In genomic region chr3:111595239-111595638, GRCh38 we compare ENCODE assay signal across 9 cellular contexts. TPM values are rescaled to one million over a fixed set of nuclear protein-coding genes. Genes with fewer than 3 reads are reported as not detected.
DNase-seq lines count a peak whose midpoint lies in the region; ATAC-seq and TF ChIP-seq lines count a peak whose summit lies in the region.
"Had no signal": no experiment of that assay in that cellular context is flagged by ENCODE, and none has a peak within 500 bp of the region (broad histone marks: within the 10 kb centered on the region; RNA-seq: fewer than 3 reads in every experiment).

A gene with protein sequence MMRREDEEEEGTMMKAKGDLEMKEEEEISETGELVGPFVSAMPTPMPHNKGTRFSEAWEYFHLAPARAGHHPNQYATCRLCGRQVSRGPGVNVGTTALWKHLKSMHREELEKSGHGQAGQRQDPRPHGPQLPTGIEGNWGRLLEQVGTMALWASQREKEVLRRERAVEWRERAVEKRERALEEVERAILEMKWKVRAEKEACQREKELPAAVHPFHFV (minus strand): TSS chr3:111595346. CDS start chr3:111594201, 1,145 bp downstream.

- H3K27ac Mint-ChIP-seq in activated CD4-positive, alpha-beta memory T cell treated with anti-CD3 and anti-CD28 coated beads, Interleukin-2, amount 10 ng/mL, durations not matched to agents 7 days and 5 days, result peak within 1 kb of the TSS; percentile 89
- peak within 1 kb of the TSS; percentile 66 for H3K27ac Mint-ChIP-seq in osteocyte (ENCODE audit: unreplicated experiment)

- peaks cover 84% of the 10 kb centered on the region for H3K36me3 Mint-ChIP-seq in activated CD4-positive, alpha-beta memory T cell treated with anti-CD3 and anti-CD28 coated beads, Interleukin-2, amount 10 ng/mL, durations not matched to agents 7 days and 5 days (ENCODE audit: low read depth)
- H3K36me3 Mint-ChIP-seq in osteocyte (ENCODE audit: unreplicated experiment), result no peaks in the 10 kb centered on the region

- no peaks in the 10 kb centered on the region for H3K27me3 Mint-ChIP-seq in activated CD4-positive, alpha-beta memory T cell treated with anti-CD3 and anti-CD28 coated beads, Interleukin-2, amount 10 ng/mL, durations not matched to agents 7 days and 5 days
- no peaks in the 10 kb centered on the region for H3K27me3 Mint-ChIP-seq in osteocyte (ENCODE audit: unreplicated experiment)

- ATAC-seq in GM18907 (IDR thresholded peaks at IDR 0.05; ENCODE audit: unreplicated experiment) (peak; percentile 55), HG02610 (IDR thresholded peaks at IDR 0.05; ENCODE audit: unreplicated experiment) (peak; percentile 46)

- DNase-seq in activated CD4-positive, alpha-beta memory T cell treated with anti-CD3 and anti-CD28 coated beads, Interleukin-2, amount 10 ng/mL, durations not matched to agents 7 days and 5 days, result no peak
- DNase-seq in osteocyte (ENCODE audit: extremely low spot score, unreplicated experiment) (no peak), SHP77 (lab: John Stamatoyannopoulos, UW) (no peak), NCI-H446 (lab: John Stamatoyannopoulos, UW) (no peak), NCI-H2107 treated with DMSO at 0.1 percent for 48 hours (lab: John Stamatoyannopoulos, UW; ENCODE audit: unreplicated experiment) (no peak)
- DNase-seq: glutamatergic neuron, sigmoid colon had no signal

- H3K4me1 Mint-ChIP-seq in activated CD4-positive, alpha-beta memory T cell treated with anti-CD3 and anti-CD28 coated beads, Interleukin-2, amount 10 ng/mL, durations not matched to agents 7 days and 5 days, result peaks cover 80% of the 10 kb centered on the region
- H3K4me1 Mint-ChIP-seq in osteocyte (ENCODE audit: unreplicated experiment), result peaks cover 55% of the 10 kb centered on the region

- POLR2A ChIA-PET in activated CD4-positive, alpha-beta memory T cell treated with anti-CD3 and anti-CD28 coated beads, Interleukin-2, amount 10 ng/mL, durations not matched to agents 7 days and 5 days (lab: Charles Lee), result interaction anchor here (1.2 to 6.6 kb wide), 11 partner anchors 9 to 77 kb away, joined by 3 to 45 read pairs (median 17); no protein-coding TSS in a partner anchor

- H3K9me3 Mint-ChIP-seq in activated CD4-positive, alpha-beta memory T cell treated with anti-CD3 and anti-CD28 coated beads, Interleukin-2, amount 10 ng/mL, durations not matched to agents 7 days and 5 days, result no peaks in the 10 kb centered on the region
- H3K9me3 Mint-ChIP-seq in osteocyte (ENCODE audit: unreplicated experiment), result no peaks in the 10 kb centered on the region

- CTCF ChIA-PET in activated CD4-positive, alpha-beta memory T cell treated with anti-CD3 and anti-CD28 coated beads, Interleukin-2, amount 10 ng/mL, durations not matched to agents 7 days and 5 days (lab: Charles Lee), result interaction anchor here (1.1 to 3.2 kb wide), 4 partner anchors 15 to 48 kb away, joined by 3 to 26 read pairs (median 6); no protein-coding TSS in a partner anchor

- no peak for TF ChIP-seq CTCF in osteocyte (IDR thresholded peaks at IDR 0.05)

- H3K4me3 Mint-ChIP-seq in activated CD4-positive, alpha-beta memory T cell treated with anti-CD3 and anti-CD28 coated beads, Interleukin-2, amount 10 ng/mL, durations not matched to agents 7 days and 5 days, result peak within 1 kb of the TSS; percentile 71
- no peak within 1 kb of the TSS for H3K4me3 Mint-ChIP-seq in osteocyte (ENCODE audit: unreplicated experiment)

RNA-seq across cellular contexts. Expression of the gene that starts here (rescaled TPM):
- total RNA-seq in activated CD4-positive, alpha-beta memory T cell treated with anti-CD3 and anti-CD28 coated beads, Interleukin-2, amount 10 ng/mL, durations not matched to agents 7 days and 5 days, result 10 to 100 TPM; 36.6 to 38.7 TPM
- not detected in 2 replicates for total RNA-seq in osteocyte
- total RNA-seq: sigmoid colon had no signal

Comparison
In these comparisons a context has a peak if more than half of its experiments do, and no peak if none do; other contexts are left out.
1. RNA of the gene that starts here (total RNA-seq): 36.6 to 38.7 TPM in activated CD4-positive, alpha-beta memory T cell treated with anti-CD3 and anti-CD28 coated beads, Interleukin-2, amount 10 ng/mL, durations not matched to agents 7 days and 5 days; not detected in osteocyte; every median in the first group is over 10 times any median in the second.